In the genomic region with DNA sequence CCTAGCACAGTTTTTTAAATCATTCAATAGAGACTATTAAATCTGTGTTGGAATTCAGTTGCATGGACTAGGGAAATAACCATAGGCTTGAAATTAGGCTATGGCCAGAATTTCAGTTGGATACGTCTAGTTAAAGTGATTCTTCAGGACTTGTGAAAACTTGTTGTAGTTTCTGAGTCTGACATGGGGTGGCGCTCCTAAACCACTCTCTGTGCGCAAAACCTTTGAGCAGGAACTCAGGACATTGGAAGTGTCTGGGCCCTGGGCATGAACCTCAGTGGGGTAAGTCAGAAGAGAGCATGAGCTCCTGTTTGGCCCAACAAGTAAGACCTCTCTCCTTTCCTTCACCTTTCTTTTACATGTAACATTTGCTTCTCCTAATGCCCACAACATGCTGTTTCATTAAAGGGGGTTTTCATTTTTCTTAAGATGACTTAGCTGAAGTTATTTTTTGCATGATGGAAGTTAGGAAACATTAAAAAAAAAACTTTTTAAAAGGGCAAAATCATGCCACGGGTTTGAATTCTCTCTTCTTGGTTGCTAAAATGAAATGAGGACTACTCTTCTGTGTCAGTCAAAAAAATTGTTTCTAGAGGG, we compare ENCODE assay signal across 9 cellular contexts. TPM values are rescaled to one million over a fixed set of nuclear protein-coding genes. Genes with fewer than 3 reads are reported as not detected.
DNase-seq lines count a peak whose midpoint lies in the region; ATAC-seq, FAIRE-seq and TF ChIP-seq lines count a peak whose summit lies in the region.
"Had no signal": no experiment of that assay in that cellular context is flagged by ENCODE, and none has a peak within 500 bp of the region (broad histone marks: within the 10 kb centered on the region; RNA-seq: fewer than 3 reads in every experiment).

No MANE protein-coding gene starts in this region.

- H3K4me3 ChIP-seq in Karpas-422 (ENCODE audit: low read length) (no peak overlapping the region), dorsolateral prefrontal cortex (no peak overlapping the region), mesenchymal stem cell (ENCODE audit: insufficient read depth in 1 of 2, low read depth in 1 of 2, low read length in 2 of 2) (no peak overlapping the region)

- no peaks in the 10 kb centered on the region for H3K4me1 Mint-ChIP-seq in naive thymus-derived CD8-positive, alpha-beta T cell

- no peak overlapping the region for H3K18ac ChIP-seq in mesenchymal stem cell (ENCODE audit: low read depth in 1 of 2, low read length in 2 of 2)

- no peak overlapping the region for H3K4me2 ChIP-seq in Karpas-422 (ENCODE audit: low read depth, low read length, poor library complexity, severe bottlenecking)
- no peak overlapping the region for H3K4me2 ChIP-seq in mesenchymal stem cell (ENCODE audit: low read length, poor library complexity, severe bottlenecking)

- H3K27me3 ChIP-seq in Karpas-422 (ENCODE audit: low read length) (0 out of 2 replicates have a peak, but pooled peaks cover 3% of the 10 kb centered on the region), dorsolateral prefrontal cortex (no peaks in the 10 kb centered on the region), mesenchymal stem cell (ENCODE audit: control insufficient read depth in 1 of 2, insufficient read depth in 1 of 2, low read length in 2 of 2) (no peaks in the 10 kb centered on the region)

- no peak for ATAC-seq in GM21367 (IDR thresholded peaks at IDR 0.05; ENCODE audit: unreplicated experiment)
- no peak for ATAC-seq in naive thymus-derived CD8-positive, alpha-beta T cell

- H3K4me3 Mint-ChIP-seq in naive thymus-derived CD8-positive, alpha-beta T cell = no peak overlapping the region

- no peaks in the 10 kb centered on the region for H4K20me1 ChIP-seq in Karpas-422 (ENCODE audit: insufficient read depth, low read depth, low read length)

- no peak overlapping the region for H2BK15ac ChIP-seq in mesenchymal stem cell (ENCODE audit: low read depth, poor library complexity, severe bottlenecking)

- no peaks in the 10 kb centered on the region for H3K36me3 ChIP-seq in Karpas-422 (ENCODE audit: insufficient read depth, low read length)
- H3K36me3 ChIP-seq in mesenchymal stem cell (ENCODE audit: control insufficient read depth in 1 of 2, insufficient read depth in 2 of 2, low read depth in 1 of 2, low read length in 2 of 2) = no peaks in the 10 kb centered on the region

- no peak overlapping the region for H3K14ac ChIP-seq in mesenchymal stem cell (ENCODE audit: low read length in 2 of 2)

- H3K9me3 ChIP-seq in Karpas-422 (ENCODE audit: low read length) (no peaks in the 10 kb centered on the region), mesenchymal stem cell (ENCODE audit: control insufficient read depth, low read length) (no peaks in the 10 kb centered on the region)

- H4K8ac ChIP-seq in mesenchymal stem cell (ENCODE audit: low read length) = no peak overlapping the region

- no peaks in the 10 kb centered on the region for H3K79me1 ChIP-seq in mesenchymal stem cell (replicated peaks; ENCODE audit: low read length, poor library complexity, severe bottlenecking)

- FAIRE-seq in RCC 7860 (lab: Jason Lieb, UNC) = no peak

- H3K27ac ChIP-seq in Karpas-422 (ENCODE audit: low read length) (no peak overlapping the region), dorsolateral prefrontal cortex (peak overlapping the region in 1 of 59 donors; percentile 11), mesenchymal stem cell (ENCODE audit: low read length, poor library complexity, severe bottlenecking) (no peak overlapping the region)

- DNase-seq in NCI-H524 (lab: John Stamatoyannopoulos, UW) (peak; percentile 41 to 73), NCI-H524 treated with DMSO at 0.1 percent for 48 hours (lab: John Stamatoyannopoulos, UW) (no peak), Karpas-422 (peak; percentile 87), RCC 7860 (ENCODE audit: low spot score) (peak; percentile 59), dorsolateral prefrontal cortex (peak in 8 of 10 donors; percentile 10 to 79 (median 56)), mesenchymal stem cell (peak; percentile 74)
- DNase-seq in naive thymus-derived CD8-positive, alpha-beta T cell = no peak

- no peaks in the 10 kb centered on the region for H3K4me1 ChIP-seq in Karpas-422 (ENCODE audit: low read length)
- H3K4me1 ChIP-seq in mesenchymal stem cell (ENCODE audit: control insufficient read depth, insufficient read depth, low read depth, low read length) = no peaks in the 10 kb centered on the region

- H3K9ac ChIP-seq in Karpas-422 (ENCODE audit: low read length) = no peak overlapping the region
- H3K9ac ChIP-seq in mesenchymal stem cell (ENCODE audit: low read length) = peak overlapping the region; percentile 62

- H2BK12ac ChIP-seq in mesenchymal stem cell (ENCODE audit: low read length in 2 of 2) = no peak overlapping the region

- POLR2A ChIA-PET in naive thymus-derived CD8-positive, alpha-beta T cell (lab: Charles Lee) = no interaction called here

- peak; percentile 31 to 87 (median 70) for TF ChIP-seq CTCF in dorsolateral prefrontal cortex (IDR thresholded peaks at IDR 0.05 in 54 of 56, conservative IDR thresholded peaks at IDR 0.05 in 2 of 56; ENCODE audit: low read depth in 1 of 56, partially characterized antibody in 56 of 56)

- no peaks in the 10 kb centered on the region for H3K9me2 ChIP-seq in Karpas-422 (replicated peaks; ENCODE audit: insufficient read depth, low read length)

- no peaks in the 10 kb centered on the region for H3K36me3 Mint-ChIP-seq in naive thymus-derived CD8-positive, alpha-beta T cell

- no peak overlapping the region for H3K4ac ChIP-seq in mesenchymal stem cell (ENCODE audit: low read depth in 1 of 2, low read length in 2 of 2)

- H2AFZ ChIP-seq in Karpas-422 (ENCODE audit: low read length) (no peak overlapping the region), mesenchymal stem cell (ENCODE audit: low read depth, low read length) (no peak overlapping the region)

- no peak overlapping the region for H2BK120ac ChIP-seq in mesenchymal stem cell (ENCODE audit: low read depth, low read length)

- 36% methylated on average over 4 of the region's 4 CpGs for WGBS in mesenchymal stem cell

- no peak overlapping the region for H4K91ac ChIP-seq in mesenchymal stem cell (ENCODE audit: low read length)

- H3K27me3 Mint-ChIP-seq in naive thymus-derived CD8-positive, alpha-beta T cell = peaks cover 16 to 48% (median 39%) of the 10 kb centered on the region in 5 donors

- H3K9me3 Mint-ChIP-seq in naive thymus-derived CD8-positive, alpha-beta T cell = peaks cover 0 to 3% (median 0%) of the 10 kb centered on the region in 9 donors

- H3K79me2 ChIP-seq in Karpas-422 (ENCODE audit: low read length) = no peaks in the 10 kb centered on the region

- H2AK5ac ChIP-seq in mesenchymal stem cell (ENCODE audit: low read length, severe bottlenecking) = no peak overlapping the region

- no peak overlapping the region for H2BK5ac ChIP-seq in mesenchymal stem cell (ENCODE audit: low read depth, low read length, poor library complexity, severe bottlenecking)

- intact Hi-C loops in dorsolateral prefrontal cortex (cut with DNase I) = loop anchor here (5.0 to 10.0 kb wide), 2 partner anchors 294 to 447 kb away; partner anchors contain the start of gene NUF2 (in 1 of the 2)

- H3K27ac Mint-ChIP-seq in naive thymus-derived CD8-positive, alpha-beta T cell = no peak overlapping the region

- no peak overlapping the region for H3K23ac ChIP-seq in mesenchymal stem cell (ENCODE audit: low read length in 2 of 2)

RNA-seq across cellular contexts. Expression of gene CCDC190, which starts 17.1 kb away (rescaled TPM):
- total RNA-seq in Karpas-422 (2014; rRNA removed; shearing (Covaris generic); ENCODE audit: low replicate concordance) = not detected in 2 replicates
- 1 to 10 TPM in 98 of 120 experiments, under 1 TPM in 21, not detected in 1; 0.52 to 6.7 (median 1.9) TPM for total RNA-seq in dorsolateral prefrontal cortex
- not detected for polyA plus RNA-seq in mesenchymal stem cell (2013, experiment 1 of 2)
- polyA plus RNA-seq in mesenchymal stem cell (2013, experiment 2 of 2) = not detected
- total RNA-seq in naive thymus-derived CD8-positive, alpha-beta T cell = not detected
- not detected for polyA plus RNA-seq in naive thymus-derived CD8-positive, alpha-beta T cell
- polyA plus RNA-seq: adipose tissue had no signal

Comparison
In these comparisons a context has a peak if more than half of its experiments do, and no peak if none do; other contexts are left out.
1. DNase-seq: peak in NCI-H524 (2 of 2), Karpas-422 (single experiment), RCC 7860 (single experiment), dorsolateral prefrontal cortex (8 of 10) and mesenchymal stem cell (single experiment); none in NCI-H524 treated with DMSO at 0.1 percent for 48 hours (single experiment) and naive thymus-derived CD8-positive, alpha-beta T cell (0 of 10).